12 cellular contexts compared by ENCODE assay signal in the genomic region with DNA sequence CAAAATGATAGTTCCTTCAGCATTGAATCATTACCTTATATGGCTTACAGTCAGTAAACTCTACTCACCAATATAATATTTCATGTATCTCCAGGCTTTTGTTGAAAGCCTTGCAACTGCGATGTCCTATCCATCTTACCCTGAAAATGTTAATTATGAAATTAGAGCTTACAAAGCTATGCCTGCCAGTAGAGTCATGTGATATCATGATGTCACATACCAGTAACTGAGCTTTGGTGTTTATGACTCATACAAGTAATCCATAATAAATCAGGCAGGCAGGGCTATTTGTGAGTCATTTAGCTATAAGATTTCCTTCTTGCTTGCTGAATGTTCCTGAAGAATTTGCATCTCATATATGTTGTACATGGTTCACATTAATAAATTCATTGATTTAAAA. TPM values are rescaled to one million over a fixed set of nuclear protein-coding genes. Genes with fewer than 3 reads are reported as not detected.
DNase-seq lines count a peak whose midpoint lies in the region; ATAC-seq and TF ChIP-seq lines count a peak whose summit lies in the region.
"Had no signal": no experiment of that assay in that cellular context is flagged by ENCODE, and none has a peak within 500 bp of the region (broad histone marks: within the 10 kb centered on the region; RNA-seq: fewer than 3 reads in every experiment).

No MANE protein-coding gene starts in this region.

- H4K20me1 ChIP-seq in HCT116 (ENCODE audit: insufficient read depth) (no peaks in the 10 kb centered on the region), PC-9 (ENCODE audit: insufficient read depth) (no peaks in the 10 kb centered on the region)

- H3K27ac ChIP-seq in HCT116 (ENCODE audit: low read depth, low read length) (no peak overlapping the region), PC-9 (peak overlapping the region; percentile 59)

- H3K4me1 ChIP-seq in HCT116 (ENCODE audit: control insufficient read depth in 1 of 2, insufficient read depth in 2 of 2, low read length in 2 of 2) (peaks cover 11 to 22% of the 10 kb centered on the region in 2 experiments; a peak in 3 of 4 replicates), PC-9 (replicated peaks; ENCODE audit: insufficient read depth) (peaks cover 18% of the 10 kb centered on the region), skeletal muscle satellite cell (ENCODE audit: control insufficient read depth, insufficient read depth, low read length) (peaks cover 13% of the 10 kb centered on the region)

- no peak overlapping the region for H3K9ac ChIP-seq in HCT116 (ENCODE audit: low read length)
- H3K9ac ChIP-seq in skeletal muscle satellite cell (ENCODE audit: low read depth, low read length): no peak overlapping the region

- H3K36me3 ChIP-seq in HCT116 (ENCODE audit: control insufficient read depth in 1 of 2, insufficient read depth in 2 of 2, low read length in 2 of 2) (no peaks in the 10 kb centered on the region), PC-9 (ENCODE audit: low read depth) (no peaks in the 10 kb centered on the region), skeletal muscle satellite cell (ENCODE audit: insufficient read depth, low read length) (no peaks in the 10 kb centered on the region)

- peak; percentile 83 for DNase-seq in HCT116 (ENCODE audit: low read depth, low spot score)
- peak in 1 of 2 experiments; percentile 82 for DNase-seq in PC-9
- peak; percentile 87 for DNase-seq in fibroblast of mammary gland (ENCODE audit: low read depth)
- DNase-seq in stimulated activated CD4-positive, alpha-beta T cell treated with anti-CD3 and anti-CD28 coated beads, Interleukin-4, amount 100 ng/mL, for 4 hours: no peak
- no peak for DNase-seq in stimulated activated CD4-positive, alpha-beta T cell treated with anti-CD3 and anti-CD28 coated beads, Interleukin-4, amount 100 ng/mL, for 1 hour
- no peak for DNase-seq in NCI-H2196 (lab: John Stamatoyannopoulos, UW; ENCODE audit: unreplicated experiment)
- DNase-seq in NCI-H1417 treated with DMSO at 0.1 percent for 48 hours (lab: John Stamatoyannopoulos, UW): no peak
- DNase-seq: activated CD8-positive, alpha-beta memory T cell treated with anti-CD3 and anti-CD28 coated beads, Interleukin-2, amount 50 U/mL, for 48 hours; naive thymus-derived CD4-positive, alpha-beta T cell; NCI-H2029 treated with DMSO at 0.1 percent for 48 hours; T-helper 17 cell had no signal

- no peaks in the 10 kb centered on the region for H3F3A ChIP-seq in PC-9 (ENCODE audit: insufficient read depth, low read depth)

- H3K9me3 ChIP-seq in HCT116 (ENCODE audit: control insufficient read depth in 1 of 2, insufficient read depth in 1 of 2, low read depth in 1 of 2, low read length in 2 of 2): no peaks in the 10 kb centered on the region
- H3K9me3 ChIP-seq in PC-9 (ENCODE audit: insufficient read depth, low read depth): no peaks in the 10 kb centered on the region; the same call in 1 of the 2 replicates
- H3K9me3 ChIP-seq in skeletal muscle satellite cell (replicated peaks; ENCODE audit: low read length): no peaks in the 10 kb centered on the region

- H2AFZ ChIP-seq in HCT116 (ENCODE audit: low read depth, low read length, poor library complexity, severe bottlenecking): peak overlapping the region; percentile 97
- H2AFZ ChIP-seq in PC-9: 0 out of 2 replicates have a peak overlapping the region, but pooled peaks have one; percentile 4

- no peak for TF ChIP-seq CTCF in HCT116 (IDR thresholded peaks at IDR 0.05 in 2 of 3, conservative IDR thresholded peaks at IDR 0.05 in 1 of 3; ENCODE audit: borderline replicate concordance in 1 of 3, insufficient read depth in 1 of 3, low read depth in 2 of 3, low read length in 2 of 3)
- TF ChIP-seq CTCF in PC-9 (conservative IDR thresholded peaks at IDR 0.05): no peak
- TF ChIP-seq CTCF in fibroblast of mammary gland (conservative IDR thresholded peaks at IDR 0.05; ENCODE audit: control insufficient read depth, insufficient read depth, low read depth, low read length): no peak

- CTCF ChIA-PET in HCT116 (lab: Charles Lee): interaction anchor here (1.6 kb wide), 1 partner anchor 84 kb away, joined by 4 read pairs; no protein-coding TSS in a partner anchor
- CTCF ChIA-PET in PC-9 (lab: Charles Lee): no interaction called here

- H3K4me3 ChIP-seq in HCT116 (replicated peaks in 1 of 2; ENCODE audit: low read depth in 1 of 2, low read length in 2 of 2) (peak overlapping the region; percentile 7 to 18; a peak in 2 of 4 replicates), PC-9 (no peak overlapping the region), fibroblast of mammary gland (ENCODE audit: control insufficient read depth, low read depth, low read length) (no peak overlapping the region), skeletal muscle satellite cell (ENCODE audit: low read length) (no peak overlapping the region)

- intact Hi-C loops in HCT116 (cut with micrococcal nuclease): loop anchor here (5.0 to 10.0 kb wide), 3 partner anchors 46 to 263 kb away; a partner anchor contains a TSS
- intact Hi-C loops in PC-9 (cut with micrococcal nuclease; ENCODE audit: unreplicated experiment): no loop called here

- H3K79me2 ChIP-seq in HCT116 (ENCODE audit: insufficient read depth, low read length): no peaks in the 10 kb centered on the region
- no peaks in the 10 kb centered on the region for H3K79me2 ChIP-seq in PC-9 (ENCODE audit: low read depth)

- no peak for TF ChIP-seq POLR2A in HCT116 (IDR thresholded peaks at IDR 0.05; ENCODE audit: borderline replicate concordance, extremely low read depth, insufficient read depth, insufficient read length)

- H3K9me2 ChIP-seq in HCT116 (ENCODE audit: insufficient read depth) (no peaks in the 10 kb centered on the region), PC-9 (ENCODE audit: insufficient read depth) (no peaks in the 10 kb centered on the region)

- POLR2A ChIA-PET in HCT116 (lab: Charles Lee): interaction anchor here (0.9 kb wide), 1 partner anchor 14 kb away, joined by 4 read pairs; no protein-coding TSS in a partner anchor
- POLR2A ChIA-PET in PC-9 (lab: Charles Lee; ENCODE audit: unreplicated experiment): no interaction called here

- H3K27me3 ChIP-seq in HCT116 (ENCODE audit: insufficient read depth, low read length) (no peaks in the 10 kb centered on the region), PC-9 (ENCODE audit: insufficient read depth, low read depth) (no peaks in the 10 kb centered on the region), skeletal muscle satellite cell (ENCODE audit: control insufficient read depth, insufficient read depth, low read length) (no peaks in the 10 kb centered on the region)

- ATAC-seq in HCT116: peak; percentile 86
- ATAC-seq: naive thymus-derived CD4-positive, alpha-beta T cell; T-helper 17 cell had no signal

- BruUV-seq in HCT116 (replicated peaks; lab: Mats Ljungman, UMichigan) (no TSS peak), PC-9 (replicated peaks; lab: Mats Ljungman, UMichigan) (no TSS peak)

- no peak for TF ChIP-seq RAD21 in HCT116 (IDR thresholded peaks at IDR 0.05; ENCODE audit: low read depth)

- H3K4me2 ChIP-seq in HCT116 (ENCODE audit: low read length) (peak overlapping the region; percentile 52), PC-9 (peak overlapping the region; percentile 28; the same call in 1 of the 2 replicates), skeletal muscle satellite cell (ENCODE audit: low read length) (peak overlapping the region; percentile 32)

- RAD21 ChIA-PET in HCT116 (lab: Charles Lee; ENCODE audit: low non-redundant PET in 1 of 2, low total read pairs in 2 of 2, uncharacterized antibody in 2 of 2, unreplicated experiment in 2 of 2): no interaction called here

TF ChIP-seq in HCT116, 20 proteins besides CTCF, POLR2A, EP300 and RAD21 (continues in another document):
- TF ChIP-seq SP1 (IDR thresholded peaks at IDR 0.05; ENCODE audit: low read depth): peak; percentile 84
- TF ChIP-seq, protein P1, sequence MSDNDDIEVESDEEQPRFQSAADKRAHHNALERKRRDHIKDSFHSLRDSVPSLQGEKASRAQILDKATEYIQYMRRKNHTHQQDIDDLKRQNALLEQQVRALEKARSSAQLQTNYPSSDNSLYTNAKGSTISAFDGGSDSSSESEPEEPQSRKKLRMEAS (IDR thresholded peaks at IDR 0.05): peak; percentile 45; the same call in 1 of the 2 replicates
- TF ChIP-seq EZH2phosphoT487 (IDR thresholded peaks at IDR 0.05; ENCODE audit: borderline replicate concordance): no peak
- peak; percentile 55 for TF ChIP-seq POLR2AphosphoS5 (IDR thresholded peaks at IDR 0.05; ENCODE audit: low read depth, low read length)
- no peak for TF ChIP-seq ZFX (IDR thresholded peaks at IDR 0.05)
- TF ChIP-seq CEBPB (IDR thresholded peaks at IDR 0.05; ENCODE audit: low read depth): peak; percentile 91
- no peak for TF ChIP-seq EZH2 (IDR thresholded peaks at IDR 0.05)
- TF ChIP-seq YY1 (IDR thresholded peaks at IDR 0.05; ENCODE audit: extremely low read depth, insufficient replicate concordance, low read depth, low read length): no peak
- TF ChIP-seq ELF1 (IDR thresholded peaks at IDR 0.05; ENCODE audit: borderline replicate concordance, low read depth): no peak
- TF ChIP-seq ZNF274 (IDR thresholded peaks at IDR 0.05; ENCODE audit: low read depth, low read length): no peak
- TF ChIP-seq, protein P2, sequence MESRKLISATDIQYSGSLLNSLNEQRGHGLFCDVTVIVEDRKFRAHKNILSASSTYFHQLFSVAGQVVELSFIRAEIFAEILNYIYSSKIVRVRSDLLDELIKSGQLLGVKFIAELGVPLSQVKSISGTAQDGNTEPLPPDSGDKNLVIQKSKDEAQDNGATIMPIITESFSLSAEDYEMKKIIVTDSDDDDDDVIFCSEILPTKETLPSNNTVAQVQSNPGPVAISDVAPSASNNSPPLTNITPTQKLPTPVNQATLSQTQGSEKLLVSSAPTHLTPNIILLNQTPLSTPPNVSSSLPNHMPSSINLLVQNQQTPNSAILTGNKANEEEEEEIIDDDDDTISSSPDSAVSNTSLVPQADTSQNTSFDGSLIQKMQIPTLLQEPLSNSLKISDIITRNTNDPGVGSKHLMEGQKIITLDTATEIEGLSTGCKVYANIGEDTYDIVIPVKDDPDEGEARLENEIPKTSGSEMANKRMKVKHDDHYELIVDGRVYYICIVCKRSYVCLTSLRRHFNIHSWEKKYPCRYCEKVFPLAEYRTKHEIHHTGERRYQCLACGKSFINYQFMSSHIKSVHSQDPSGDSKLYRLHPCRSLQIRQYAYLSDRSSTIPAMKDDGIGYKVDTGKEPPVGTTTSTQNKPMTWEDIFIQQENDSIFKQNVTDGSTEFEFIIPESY (IDR thresholded peaks at IDR 0.05; ENCODE audit: extremely low read depth, insufficient replicate concordance, low read length): no peak
- TF ChIP-seq JUND (IDR thresholded peaks at IDR 0.05): peak; percentile 97
- TF ChIP-seq SRF (IDR thresholded peaks at IDR 0.05; ENCODE audit: low read depth): peak; percentile 78; the same call in 1 of the 2 replicates
- TF ChIP-seq, protein P3, sequence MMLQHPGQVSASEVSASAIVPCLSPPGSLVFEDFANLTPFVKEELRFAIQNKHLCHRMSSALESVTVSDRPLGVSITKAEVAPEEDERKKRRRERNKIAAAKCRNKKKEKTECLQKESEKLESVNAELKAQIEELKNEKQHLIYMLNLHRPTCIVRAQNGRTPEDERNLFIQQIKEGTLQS (IDR thresholded peaks at IDR 0.05): peak; percentile 71

RNA-seq across cellular contexts. Expression of a gene that starts 44.9 kb away (rescaled TPM):
- total RNA-seq in HCT116 (2021; ENCODE audit: unreplicated experiment) (16.9 TPM), PC-9 (2021) (10.1 and 15.6 TPM in 2 replicates)
- polyA plus RNA-seq in HCT116 (2012): 3.2 and 3.6 TPM in 2 replicates
- total RNA-seq in skeletal muscle satellite cell (2012; rRNA removed): not detected in 2 replicates
- total RNA-seq: naive thymus-derived CD4-positive, alpha-beta T cell; T-helper 17 cell had no signal
- polyA plus RNA-seq: naive thymus-derived CD4-positive, alpha-beta T cell had no signal

Comparison
In these comparisons a context has a peak if more than half of its experiments do, and no peak if none do; other contexts are left out.
1. DNase-seq: peak in HCT116 (single experiment) and fibroblast of mammary gland (single experiment); none in stimulated activated CD4-positive, alpha-beta T cell treated with anti-CD3 and anti-CD28 coated beads, Interleukin-4, amount 100 ng/mL, for 4 hours (0 of 2), stimulated activated CD4-positive, alpha-beta T cell treated with anti-CD3 and anti-CD28 coated beads, Interleukin-4, amount 100 ng/mL, for 1 hour (single experiment), NCI-H2196 (single experiment) and NCI-H1417 treated with DMSO at 0.1 percent for 48 hours (single experiment).
2. H3K4me3 ChIP-seq: peak in HCT116 (2 of 2); none in PC-9 (single experiment), fibroblast of mammary gland (single experiment) and skeletal muscle satellite cell (single experiment).
3. Peak in every context shown above with its lines, with median percentiles within 50 percentile points of each other: H3K4me2 ChIP-seq.